Comparison of ENCODE assay signal across 9 cellular contexts in genomic region chrX:10482262-10482661, GRCh38.
DNase-seq lines count a peak whose midpoint lies in the region; ATAC-seq, FAIRE-seq and TF ChIP-seq lines count a peak whose summit lies in the region.
"Had no signal": no experiment of that assay in that cellular context is flagged by ENCODE, and none has a peak within 500 bp of the region (broad histone marks: within the 10 kb centered on the region; RNA-seq: fewer than 3 reads in every experiment).

No MANE protein-coding gene starts in this region.

- H3K27ac ChIP-seq in skeletal muscle tissue (ENCODE audit: low read depth, low read length) = peak overlapping the region; percentile 75

- peak; percentile 91 for FAIRE-seq in GM19239 (lab: Jason Lieb, UNC)

- no peaks in the 10 kb centered on the region for H3K9me3 Mint-ChIP-seq in activated B cell treated with CpG ODN at 0.5 μM for 24 hours
- H3K9me3 Mint-ChIP-seq in activated CD4-positive, alpha-beta T cell treated with anti-CD3 and anti-CD28 coated beads, Interleukin-2, amount 10 ng/mL, durations not matched to agents 7 days and 5 days = no peaks in the 10 kb centered on the region
- H3K9me3 Mint-ChIP-seq in activated CD4-positive, alpha-beta memory T cell treated with anti-CD3 and anti-CD28 coated beads for 36 hours = peaks cover 3% of the 10 kb centered on the region

- no peaks in the 10 kb centered on the region for H3K27me3 ChIP-seq in skeletal muscle tissue (ENCODE audit: control insufficient read depth in 3 of 3, insufficient read depth in 3 of 3, low read length in 3 of 3)

- CTCF ChIA-PET in activated B cell treated with CpG ODN at 0.5 μM for 24 hours (lab: Charles Lee) = no interaction called here
- CTCF ChIA-PET in activated CD4-positive, alpha-beta T cell treated with anti-CD3 and anti-CD28 coated beads, Interleukin-2, amount 10 ng/mL, durations not matched to agents 7 days and 5 days (lab: Charles Lee) = no interaction called here
- CTCF ChIA-PET in activated CD4-positive, alpha-beta memory T cell treated with anti-CD3 and anti-CD28 coated beads for 36 hours (lab: Charles Lee) = no interaction called here

- H3K9ac ChIP-seq in skeletal muscle tissue (ENCODE audit: low read depth in 1 of 3, low read length in 3 of 3) = no peak overlapping the region

- peak; percentile 1 for DNase-seq in GM19239 (ENCODE audit: insufficient read length, low spot score)
- peak; percentile 17 for DNase-seq in activated B cell treated with CpG ODN at 0.5 μM for 24 hours
- no peak for DNase-seq in NCI-H524 (lab: John Stamatoyannopoulos, UW)
- no peak for DNase-seq in activated CD4-positive, alpha-beta T cell treated with anti-CD3 and anti-CD28 coated beads, Interleukin-2, amount 10 ng/mL, durations not matched to agents 7 days and 5 days
- DNase-seq in activated CD4-positive, alpha-beta memory T cell treated with anti-CD3 and anti-CD28 coated beads for 36 hours = no peak
- DNase-seq: stimulated activated CD4-positive, alpha-beta T cell treated with anti-CD3 and anti-CD28 coated beads, Interleukin-12 subunit alpha, Interleukin-12 subunit beta, amount 100 ng/mL, for 4 hours had no signal

- H3K27me3 Mint-ChIP-seq in activated B cell treated with CpG ODN at 0.5 μM for 24 hours = no peaks in the 10 kb centered on the region
- no peaks in the 10 kb centered on the region for H3K27me3 Mint-ChIP-seq in activated CD4-positive, alpha-beta T cell treated with anti-CD3 and anti-CD28 coated beads, Interleukin-2, amount 10 ng/mL, durations not matched to agents 7 days and 5 days
- H3K27me3 Mint-ChIP-seq in activated CD4-positive, alpha-beta memory T cell treated with anti-CD3 and anti-CD28 coated beads for 36 hours = no peaks in the 10 kb centered on the region

- H3K9me3 ChIP-seq in skeletal muscle tissue (ENCODE audit: control insufficient read depth in 3 of 3, low read length in 3 of 3) = no peaks in the 10 kb centered on the region

- TF ChIP-seq CTCF in activated B cell treated with CpG ODN at 0.5 μM for 24 hours (IDR thresholded peaks at IDR 0.05) = no peak

- peak overlapping the region; percentile 73 for H3K4me3 Mint-ChIP-seq in activated B cell treated with CpG ODN at 0.5 μM for 24 hours
- H3K4me3 Mint-ChIP-seq in activated CD4-positive, alpha-beta T cell treated with anti-CD3 and anti-CD28 coated beads, Interleukin-2, amount 10 ng/mL, durations not matched to agents 7 days and 5 days = no peak overlapping the region
- H3K4me3 Mint-ChIP-seq in activated CD4-positive, alpha-beta memory T cell treated with anti-CD3 and anti-CD28 coated beads for 36 hours = no peak overlapping the region

- H3K36me3 Mint-ChIP-seq in activated B cell treated with CpG ODN at 0.5 μM for 24 hours (ENCODE audit: low read depth) = no peaks in the 10 kb centered on the region
- no peaks in the 10 kb centered on the region for H3K36me3 Mint-ChIP-seq in activated CD4-positive, alpha-beta T cell treated with anti-CD3 and anti-CD28 coated beads, Interleukin-2, amount 10 ng/mL, durations not matched to agents 7 days and 5 days (ENCODE audit: low read depth)
- no peaks in the 10 kb centered on the region for H3K36me3 Mint-ChIP-seq in activated CD4-positive, alpha-beta memory T cell treated with anti-CD3 and anti-CD28 coated beads for 36 hours

- H3K4me1 Mint-ChIP-seq in activated B cell treated with CpG ODN at 0.5 μM for 24 hours = peaks cover 11% of the 10 kb centered on the region
- no peaks in the 10 kb centered on the region for H3K4me1 Mint-ChIP-seq in activated CD4-positive, alpha-beta T cell treated with anti-CD3 and anti-CD28 coated beads, Interleukin-2, amount 10 ng/mL, durations not matched to agents 7 days and 5 days
- no peaks in the 10 kb centered on the region for H3K4me1 Mint-ChIP-seq in activated CD4-positive, alpha-beta memory T cell treated with anti-CD3 and anti-CD28 coated beads for 36 hours (ENCODE audit: low read depth)

- no peaks in the 10 kb centered on the region for H3K36me3 ChIP-seq in skeletal muscle tissue (ENCODE audit: control insufficient read depth in 3 of 3, insufficient read depth in 3 of 3, low read length in 3 of 3)

- ATAC-seq in HG02884 (IDR thresholded peaks at IDR 0.05; ENCODE audit: unreplicated experiment) (peak; percentile 87), activated B cell treated with CpG ODN at 0.5 μM for 24 hours (ENCODE audit: low read depth) (peak; percentile 94), HG03108 (IDR thresholded peaks at IDR 0.05; ENCODE audit: unreplicated experiment) (no peak)

- H3K4me3 ChIP-seq in skeletal muscle tissue (ENCODE audit: low read length in 3 of 3) = peak overlapping the region in 1 of 3 donors; percentile 7

- H3K4me1 ChIP-seq in skeletal muscle tissue (ENCODE audit: control insufficient read depth in 3 of 3, insufficient read depth in 3 of 3, low read length in 3 of 3) = no peaks in the 10 kb centered on the region

- peak overlapping the region; percentile 78 for H3K27ac Mint-ChIP-seq in activated B cell treated with CpG ODN at 0.5 μM for 24 hours
- H3K27ac Mint-ChIP-seq in activated CD4-positive, alpha-beta T cell treated with anti-CD3 and anti-CD28 coated beads, Interleukin-2, amount 10 ng/mL, durations not matched to agents 7 days and 5 days = no peak overlapping the region
- H3K27ac Mint-ChIP-seq in activated CD4-positive, alpha-beta memory T cell treated with anti-CD3 and anti-CD28 coated beads for 36 hours = no peak overlapping the region

- POLR2A ChIA-PET in activated B cell treated with CpG ODN at 0.5 μM for 24 hours (lab: Charles Lee) = no interaction called here
- POLR2A ChIA-PET in activated CD4-positive, alpha-beta T cell treated with anti-CD3 and anti-CD28 coated beads, Interleukin-2, amount 10 ng/mL, durations not matched to agents 7 days and 5 days (lab: Charles Lee) = no interaction called here
- POLR2A ChIA-PET in activated CD4-positive, alpha-beta memory T cell treated with anti-CD3 and anti-CD28 coated beads for 36 hours (lab: Charles Lee) = no interaction called here

- intact Hi-C loops in activated B cell treated with CpG ODN at 0.5 μM for 24 hours (cut with micrococcal nuclease) = loop anchor here (5.0 kb wide), 1 partner anchor 285 kb away; no protein-coding TSS in a partner anchor
- intact Hi-C loops in activated CD4-positive, alpha-beta memory T cell treated with anti-CD3 and anti-CD28 coated beads for 36 hours (cut with micrococcal nuclease) = no loop called here

Comparison
In these comparisons a context has a peak if more than half of its experiments do, and no peak if none do; other contexts are left out.
1. DNase-seq: peak in GM19239 (single experiment) and activated B cell treated with CpG ODN at 0.5 μM for 24 hours (single experiment); none in NCI-H524 (0 of 2), activated CD4-positive, alpha-beta T cell treated with anti-CD3 and anti-CD28 coated beads, Interleukin-2, amount 10 ng/mL, durations not matched to agents 7 days and 5 days (single experiment) and activated CD4-positive, alpha-beta memory T cell treated with anti-CD3 and anti-CD28 coated beads for 36 hours (single experiment).